In the genomic region with DNA sequence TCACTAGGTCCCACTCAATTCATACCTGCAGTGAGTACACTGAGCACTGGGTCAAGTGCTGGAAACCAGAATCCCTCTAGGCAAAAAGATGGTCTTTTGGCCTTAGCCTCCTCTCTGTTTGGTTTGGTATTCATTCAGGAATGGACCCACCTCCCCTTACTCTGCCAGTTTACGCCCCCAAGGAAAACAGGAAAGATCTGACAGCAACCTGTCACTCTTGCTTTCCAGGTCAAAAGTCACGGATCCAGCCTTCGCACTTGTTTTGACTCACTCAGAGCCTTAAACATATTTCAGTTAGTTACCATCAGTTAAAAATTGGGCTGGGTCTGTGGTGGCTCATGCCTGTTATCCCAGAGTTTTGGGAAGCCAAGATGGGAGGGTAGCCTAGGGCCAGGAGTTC, we compare ENCODE assay signal across 18 cellular contexts.
"Had no signal": no experiment of that assay in that cellular context is flagged by ENCODE, and none has a peak within 500 bp of the region (broad histone marks: within the 10 kb centered on the region; RNA-seq: fewer than 3 reads in every experiment).

No MANE protein-coding gene starts in this region.

- H3K4me1 Mint-ChIP-seq: natural killer cell; stimulated activated naive CD8-positive, alpha-beta T cell treated with anti-CD3 and anti-CD28 coated beads, Interleukin-15, amount 100 ng/mL, for 72 hours had no signal

- H3K4me3 ChIP-seq: ascending aorta, SK-N-MC, thyroid gland, uterus had no signal

- H3K9me3 Mint-ChIP-seq: activated T-cell treated with anti-CD3 and anti-CD28 coated beads, Interleukin-2, amount 50 U/mL, for 72 hours; natural killer cell; stimulated activated naive CD8-positive, alpha-beta T cell treated with anti-CD3 and anti-CD28 coated beads, Interleukin-15, amount 100 ng/mL, for 72 hours had no signal

- H3K4me3 Mint-ChIP-seq: activated T-cell treated with anti-CD3 and anti-CD28 coated beads, Interleukin-2, amount 50 U/mL, for 72 hours; natural killer cell; stimulated activated naive CD8-positive, alpha-beta T cell treated with anti-CD3 and anti-CD28 coated beads, Interleukin-15, amount 100 ng/mL, for 72 hours had no signal

- H3K27ac Mint-ChIP-seq: activated T-cell treated with anti-CD3 and anti-CD28 coated beads, Interleukin-2, amount 50 U/mL, for 72 hours; natural killer cell; stimulated activated naive CD8-positive, alpha-beta T cell treated with anti-CD3 and anti-CD28 coated beads, Interleukin-15, amount 100 ng/mL, for 72 hours had no signal

- H3K36me3 Mint-ChIP-seq: natural killer cell had no signal

- H3K27me3 ChIP-seq: ascending aorta, neutrophil, thyroid gland, uterus had no signal

- H3K9me3 ChIP-seq: ascending aorta, neutrophil, thyroid gland, uterus had no signal

- H3K36me3 ChIP-seq: neutrophil, thyroid gland, uterus had no signal

- DNase-seq: activated CD4-positive, alpha-beta T cell treated with anti-CD3 and anti-CD28 coated beads, Interleukin-2, amount 50 U/mL, for 4 hours; activated effector memory CD4-positive, alpha-beta T cell treated with anti-CD3 and anti-CD28 coated beads, Interleukin-2, amount 50 U/mL, for 16 hours; activated naive CD4-positive, alpha-beta T cell treated with anti-CD3 and anti-CD28 coated beads, Interleukin-2, amount 50 U/mL, for 16 hours; activated T-cell treated with anti-CD3 and anti-CD28 coated beads, Interleukin-2, amount 50 U/mL, for 72 hours; cerebellar nuclear complex; effector CD4-positive, alpha-beta T cell; mesenchymal stem cell; natural killer cell; small intestine; stimulated activated CD4-positive, alpha-beta T cell treated with anti-CD3 and anti-CD28 coated beads, Interleukin-15, amount 100 ng/mL, for 24 hours; stimulated activated CD4-positive, alpha-beta T cell treated with anti-CD3 and anti-CD28 coated beads, Interleukin-2, amount 100 ng/mL, for 48 hours; stimulated activated naive CD8-positive, alpha-beta T cell treated with anti-CD3 and anti-CD28 coated beads, Interleukin-15, amount 100 ng/mL, for 72 hours; thyroid gland; uterus had no signal

- H3K27ac ChIP-seq: neutrophil, SK-N-MC had no signal

- ATAC-seq: activated T-cell treated with anti-CD3 and anti-CD28 coated beads, Interleukin-2, amount 50 U/mL, for 72 hours; left lobe of liver; natural killer cell; stimulated activated naive CD8-positive, alpha-beta T cell treated with anti-CD3 and anti-CD28 coated beads, Interleukin-15, amount 100 ng/mL, for 72 hours had no signal

- H3K27me3 Mint-ChIP-seq: stimulated activated naive CD8-positive, alpha-beta T cell treated with anti-CD3 and anti-CD28 coated beads, Interleukin-15, amount 100 ng/mL, for 72 hours had no signal
